ENCODE assay signal across 8 cellular contexts in genomic region chr11:28108909-28109308, GRCh38. TPM values are rescaled to one million over a fixed set of nuclear protein-coding genes. Genes with fewer than 3 reads are reported as not detected.
DNase-seq lines count a peak whose midpoint lies in the region; ATAC-seq, FAIRE-seq and TF ChIP-seq lines count a peak whose summit lies in the region.

No MANE protein-coding gene starts in this region.

- TF ChIP-seq CTCF in kidney (IDR thresholded peaks at IDR 0.05; ENCODE audit: borderline replicate concordance, extremely low read depth, insufficient read depth) (no peak), tibial nerve (IDR thresholded peaks at IDR 0.05) (no peak)

- intact Hi-C loops in kidney (cut with DNase I) = no loop called here

- H3K27ac ChIP-seq in kidney (ENCODE audit: low read depth in 2 of 2, low read length in 2 of 2) (no peak overlapping the region), tibial nerve (peak overlapping the region in 3 of 4 donors; percentile 86 to 93 (median 86))

- H3K4me3 ChIP-seq in kidney (ENCODE audit: low read length in 2 of 2) (peak overlapping the region; percentile 91 to 95), tibial nerve (peak overlapping the region in 3 of 4 donors; percentile 22 to 62 (median 59))

- DNase-seq in activated T-cell treated with anti-CD3 and anti-CD28 coated beads, Interleukin-2, amount 50 U/mL, for 72 hours = no peak
- no peak for DNase-seq in activated T-cell treated with anti-CD3 and anti-CD28 coated beads for 4 hours
- no peak for DNase-seq in activated naive CD4-positive, alpha-beta T cell treated with anti-CD3 and anti-CD28 coated beads, Interleukin-2, amount 50 U/mL, for 72 hours (ENCODE audit: low spot score in 2 of 2)
- DNase-seq in kidney = no peak
- DNase-seq in tibial nerve (ENCODE audit: low spot score in 2 of 2) = no peak
- no peak for DNase-seq in NCI-H1092 (lab: John Stamatoyannopoulos, UW)
- DNase-seq in NCI-H187 (lab: John Stamatoyannopoulos, UW) = no peak
- no peak for DNase-seq in NCI-H2171 (lab: John Stamatoyannopoulos, UW)

- H3K9me3 Mint-ChIP-seq in activated T-cell treated with anti-CD3 and anti-CD28 coated beads, Interleukin-2, amount 50 U/mL, for 72 hours = no peaks in the 10 kb centered on the region
- H3K9me3 Mint-ChIP-seq in activated naive CD4-positive, alpha-beta T cell treated with anti-CD3 and anti-CD28 coated beads, Interleukin-2, amount 50 U/mL, for 72 hours = no peaks in the 10 kb centered on the region

- peak overlapping the region in 1 of 2 donors; percentile 4 for H3K9ac ChIP-seq in kidney (ENCODE audit: low read length in 2 of 2)

- peak overlapping the region; percentile 94 for H3K27ac Mint-ChIP-seq in activated T-cell treated with anti-CD3 and anti-CD28 coated beads, Interleukin-2, amount 50 U/mL, for 72 hours
- H3K27ac Mint-ChIP-seq in activated naive CD4-positive, alpha-beta T cell treated with anti-CD3 and anti-CD28 coated beads, Interleukin-2, amount 50 U/mL, for 72 hours = peak overlapping the region; percentile 98 to 100

- H3K27me3 ChIP-seq in tibial nerve = no peaks in the 10 kb centered on the region

- FAIRE-seq in kidney (lab: Jason Lieb, UNC) = no peak

- no peak for TF ChIP-seq POLR2A in tibial nerve (IDR thresholded peaks at IDR 0.05)

- H3K36me3 ChIP-seq in kidney (ENCODE audit: control insufficient read depth in 1 of 2, insufficient read depth in 2 of 2, low read length in 2 of 2) (no peaks in the 10 kb centered on the region), tibial nerve (peaks cover 0 to 7% (median 0%) of the 10 kb centered on the region in 3 donors)

- H3K36me3 Mint-ChIP-seq in activated T-cell treated with anti-CD3 and anti-CD28 coated beads, Interleukin-2, amount 50 U/mL, for 72 hours (ENCODE audit: insufficient read depth in 2 of 2) = peaks cover 6 to 21% of the 10 kb centered on the region in 2 donors
- peaks cover 29% of the 10 kb centered on the region in 2 donors for H3K36me3 Mint-ChIP-seq in activated naive CD4-positive, alpha-beta T cell treated with anti-CD3 and anti-CD28 coated beads, Interleukin-2, amount 50 U/mL, for 72 hours

- no peaks in the 10 kb centered on the region for H3K27me3 Mint-ChIP-seq in activated T-cell treated with anti-CD3 and anti-CD28 coated beads, Interleukin-2, amount 50 U/mL, for 72 hours (ENCODE audit: low read depth)

- peaks cover 59% of the 10 kb centered on the region for H3K4me1 Mint-ChIP-seq in activated T-cell treated with anti-CD3 and anti-CD28 coated beads, Interleukin-2, amount 50 U/mL, for 72 hours (ENCODE audit: low read depth)

- H3K4me1 ChIP-seq in kidney (ENCODE audit: control insufficient read depth in 1 of 2, insufficient read depth in 1 of 2, low read depth in 1 of 2, low read length in 2 of 2) (peaks cover 5 to 14% of the 10 kb centered on the region in 2 donors), tibial nerve (peaks cover 0 to 44% (median 20%) of the 10 kb centered on the region in 4 donors)

- WGBS in tibial nerve, 2 donors = 40 to 51% methylated on average over 3 of the region's 3 CpGs

- no peak for TF ChIP-seq EP300 in tibial nerve (IDR thresholded peaks at IDR 0.05)

- peak overlapping the region; percentile 99 for H3K4me3 Mint-ChIP-seq in activated T-cell treated with anti-CD3 and anti-CD28 coated beads, Interleukin-2, amount 50 U/mL, for 72 hours

- ATAC-seq in activated T-cell treated with anti-CD3 and anti-CD28 coated beads, Interleukin-2, amount 50 U/mL, for 72 hours (replicated peaks in 1 of 2) = no peak
- no peak for ATAC-seq in activated naive CD4-positive, alpha-beta T cell treated with anti-CD3 and anti-CD28 coated beads, Interleukin-2, amount 50 U/mL, for 72 hours

- H3K9me3 ChIP-seq in kidney (ENCODE audit: control insufficient read depth in 1 of 2, low read length in 2 of 2) (no peaks in the 10 kb centered on the region), tibial nerve (no peaks in the 10 kb centered on the region)

RNA-seq across cellular contexts. Expression of gene METTL15, which starts 0.7 kb away (rescaled TPM):
- 10 to 100 TPM; 18.2 to 19.5 TPM for total RNA-seq in activated T-cell treated with anti-CD3 and anti-CD28 coated beads, Interleukin-2, amount 50 U/mL, for 72 hours
- total RNA-seq in activated naive CD4-positive, alpha-beta T cell treated with anti-CD3 and anti-CD28 coated beads, Interleukin-2, amount 50 U/mL, for 72 hours = 10 to 100 TPM; 15.6 to 22.4 TPM
- total RNA-seq in kidney = 14.7 TPM
- 6.4 TPM for polyA plus RNA-seq in kidney (ENCODE audit: insufficient read depth, low read depth, low replicate concordance)
- 10 to 100 TPM in 2 of 4 donors, 1 to 10 TPM in 2; 8.7 to 14.4 (median 11.7) TPM for total RNA-seq in tibial nerve

RNA-seq across cellular contexts. Expression of gene KIF18A, which starts 1.0 kb away (rescaled TPM):
- total RNA-seq in activated T-cell treated with anti-CD3 and anti-CD28 coated beads, Interleukin-2, amount 50 U/mL, for 72 hours = 10 to 100 TPM; 26.6 to 29.2 TPM
- 10 to 100 TPM; 30.8 to 58.5 TPM for total RNA-seq in activated naive CD4-positive, alpha-beta T cell treated with anti-CD3 and anti-CD28 coated beads, Interleukin-2, amount 50 U/mL, for 72 hours
- total RNA-seq in kidney (0.50 TPM), tibial nerve (under 1 TPM in 3 of 4 donors, not detected in 1; 0.22 to 0.63 (median 0.60) TPM)
- polyA plus RNA-seq in kidney (ENCODE audit: insufficient read depth, low read depth, low replicate concordance) = 0.39 TPM

Comparison
In these comparisons a context has a peak if more than half of its experiments do, and no peak if none do; other contexts are left out.
1. H3K27ac ChIP-seq: peak in tibial nerve (3 of 4); none in kidney (0 of 2).
2. RNA of gene KIF18A, which starts 1.0 kb away (total RNA-seq): 30.8 to 58.5 TPM in activated naive CD4-positive, alpha-beta T cell treated with anti-CD3 and anti-CD28 coated beads, Interleukin-2, amount 50 U/mL, for 72 hours and 26.6 to 29.2 TPM in activated T-cell treated with anti-CD3 and anti-CD28 coated beads, Interleukin-2, amount 50 U/mL, for 72 hours; 0.22 to 0.63 TPM in tibial nerve and 0.50 TPM in kidney (single experiment); every median in the first group is over 10 times any median in the second.